In genomic region chr14:20219033-20219432, GRCh38 we compare ENCODE assay signal across 18 cellular contexts. TPM values are rescaled to one million over a fixed set of nuclear protein-coding genes. Genes with fewer than 3 reads are reported as not detected.
"Had no signal": no experiment of that assay in that cellular context is flagged by ENCODE, and none has a peak within 500 bp of the region (broad histone marks: within the 10 kb centered on the region; RNA-seq: fewer than 3 reads in every experiment).

No MANE protein-coding gene starts in this region.

- ATAC-seq: activated CD8-positive, alpha-beta T cell treated with anti-CD3 and anti-CD28 coated beads for 36 hours; esophagus mucosa; heart right ventricle; left lung; sciatic nerve had no signal

- DNase-seq: activated CD8-positive, alpha-beta memory T cell treated with anti-CD3 and anti-CD28 coated beads, Interleukin-2, amount 50 U/mL, for 48 hours; activated CD8-positive, alpha-beta T cell treated with anti-CD3 and anti-CD28 coated beads for 36 hours; activated naive CD4-positive, alpha-beta T cell treated with Interleukin-2 at 50 U/mL for 16 hours; heart right ventricle; islet precursor cell; left lung; stimulated activated naive CD4-positive, alpha-beta T cell had no signal

- H3K36me3 ChIP-seq: heart right ventricle, left lung, prostate gland, upper lobe of left lung had no signal

- H3K27ac ChIP-seq: heart right ventricle, left lung, prostate gland, upper lobe of left lung had no signal

- H3K9me3 ChIP-seq: left lung, prostate gland, upper lobe of left lung had no signal

- H3K4me1 Mint-ChIP-seq: memory B cell, nephron had no signal

- H3K4me1 ChIP-seq: heart right ventricle, left lung, prostate gland, upper lobe of left lung had no signal

- H3K27ac Mint-ChIP-seq: activated CD8-positive, alpha-beta T cell treated with anti-CD3 and anti-CD28 coated beads for 36 hours; memory B cell; nephron had no signal

- H3K4me3 Mint-ChIP-seq: activated CD8-positive, alpha-beta T cell treated with anti-CD3 and anti-CD28 coated beads for 36 hours; memory B cell; nephron had no signal

- H3K27me3 ChIP-seq: left lung, upper lobe of left lung had no signal

- H3K27me3 Mint-ChIP-seq: memory B cell had no signal

- H3K9me3 Mint-ChIP-seq: activated CD8-positive, alpha-beta T cell treated with anti-CD3 and anti-CD28 coated beads for 36 hours had no signal

- H3K4me3 ChIP-seq: heart right ventricle, left lung, prostate gland, upper lobe of left lung had no signal

RNA-seq across cellular contexts. Expression of gene OR11H6, which starts 4.5 kb away (rescaled TPM):
- total RNA-seq: activated CD8-positive, alpha-beta T cell treated with anti-CD3 and anti-CD28 coated beads for 36 hours; astrocyte; esophagus mucosa; frontal cortex; heart right ventricle; left lung; mucosa of gallbladder; omental fat pad; prostate gland; sciatic nerve; temporal lobe; upper lobe of left lung had no signal
- polyA plus RNA-seq: heart right ventricle had no signal

RNA-seq across cellular contexts. Expression of gene OR11H7, which starts 9.7 kb away (rescaled TPM):
- total RNA-seq: activated CD8-positive, alpha-beta T cell treated with anti-CD3 and anti-CD28 coated beads for 36 hours; astrocyte; esophagus mucosa; frontal cortex; heart right ventricle; left lung; mucosa of gallbladder; omental fat pad; prostate gland; sciatic nerve; temporal lobe; upper lobe of left lung had no signal
- polyA plus RNA-seq: heart right ventricle had no signal

RNA-seq across cellular contexts. Expression of gene OR11H4, which starts 20.1 kb away (rescaled TPM):
- total RNA-seq: activated CD8-positive, alpha-beta T cell treated with anti-CD3 and anti-CD28 coated beads for 36 hours; astrocyte; esophagus mucosa; frontal cortex; heart right ventricle; left lung; mucosa of gallbladder; omental fat pad; prostate gland; sciatic nerve; temporal lobe; upper lobe of left lung had no signal
- polyA plus RNA-seq: heart right ventricle had no signal

RNA-seq across cellular contexts. Expression of gene OR11G2, which starts 28.3 kb away (rescaled TPM):
- total RNA-seq: activated CD8-positive, alpha-beta T cell treated with anti-CD3 and anti-CD28 coated beads for 36 hours; astrocyte; esophagus mucosa; frontal cortex; heart right ventricle; left lung; mucosa of gallbladder; omental fat pad; prostate gland; sciatic nerve; temporal lobe; upper lobe of left lung had no signal
- polyA plus RNA-seq: heart right ventricle had no signal
